In the genomic region with DNA sequence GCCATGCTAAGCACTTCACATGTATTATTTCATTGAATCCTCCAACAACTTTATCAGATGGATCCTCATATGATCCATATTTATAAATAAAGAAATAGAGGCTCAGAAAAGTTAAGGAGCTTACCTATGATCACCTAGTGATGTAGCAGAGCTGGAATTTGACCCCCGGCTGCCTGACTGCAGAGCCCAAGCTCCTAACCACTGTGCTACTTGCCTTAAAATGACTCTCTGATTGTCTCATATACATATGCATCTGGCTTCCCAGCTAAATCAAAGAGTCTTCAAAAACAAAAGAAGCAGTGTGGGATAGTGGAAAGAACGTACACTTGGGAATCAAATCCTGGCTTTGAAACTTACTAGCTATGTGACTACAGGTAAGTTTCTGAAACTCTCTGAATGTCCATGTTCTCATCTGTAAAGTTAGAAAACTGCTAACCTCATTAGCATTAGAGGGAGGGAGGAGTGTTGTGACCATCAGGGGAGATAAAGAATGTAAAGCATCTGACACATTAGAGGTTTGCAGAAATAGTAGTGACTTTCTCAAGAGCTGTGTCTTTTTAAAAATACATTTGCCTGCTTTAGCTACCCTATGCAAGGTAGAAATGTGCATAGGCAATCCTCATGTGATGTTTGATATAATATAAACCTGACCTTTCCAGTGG, we compare ENCODE assay signal across 1 cellular context.
TF ChIP-seq lines count a peak whose summit lies in the region.

No MANE protein-coding gene starts in this region.

TF ChIP-seq in WTC11, 78 proteins besides CTCF, POLR2A, EP300 and RAD21 (continued from another document):
- TF ChIP-seq, protein P1, sequence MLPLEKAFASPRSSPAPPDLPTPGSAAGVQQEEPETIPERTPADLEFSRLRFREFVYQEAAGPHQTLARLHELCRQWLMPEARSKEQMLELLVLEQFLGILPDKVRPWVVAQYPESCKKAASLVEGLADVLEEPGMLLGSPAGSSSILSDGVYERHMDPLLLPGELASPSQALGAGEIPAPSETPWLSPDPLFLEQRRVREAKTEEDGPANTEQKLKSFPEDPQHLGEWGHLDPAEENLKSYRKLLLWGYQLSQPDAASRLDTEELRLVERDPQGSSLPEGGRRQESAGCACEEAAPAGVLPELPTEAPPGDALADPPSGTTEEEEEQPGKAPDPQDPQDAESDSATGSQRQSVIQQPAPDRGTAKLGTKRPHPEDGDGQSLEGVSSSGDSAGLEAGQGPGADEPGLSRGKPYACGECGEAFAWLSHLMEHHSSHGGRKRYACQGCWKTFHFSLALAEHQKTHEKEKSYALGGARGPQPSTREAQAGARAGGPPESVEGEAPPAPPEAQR (CRISPR knock-in tag; IDR thresholded peaks at IDR 0.05): no peak
- no peak for TF ChIP-seq NFATC4 (CRISPR knock-in tag; IDR thresholded peaks at IDR 0.05)
- no peak for TF ChIP-seq MXD4 (CRISPR knock-in tag; IDR thresholded peaks at IDR 0.05; ENCODE audit: borderline replicate concordance)
- TF ChIP-seq, protein P2, sequence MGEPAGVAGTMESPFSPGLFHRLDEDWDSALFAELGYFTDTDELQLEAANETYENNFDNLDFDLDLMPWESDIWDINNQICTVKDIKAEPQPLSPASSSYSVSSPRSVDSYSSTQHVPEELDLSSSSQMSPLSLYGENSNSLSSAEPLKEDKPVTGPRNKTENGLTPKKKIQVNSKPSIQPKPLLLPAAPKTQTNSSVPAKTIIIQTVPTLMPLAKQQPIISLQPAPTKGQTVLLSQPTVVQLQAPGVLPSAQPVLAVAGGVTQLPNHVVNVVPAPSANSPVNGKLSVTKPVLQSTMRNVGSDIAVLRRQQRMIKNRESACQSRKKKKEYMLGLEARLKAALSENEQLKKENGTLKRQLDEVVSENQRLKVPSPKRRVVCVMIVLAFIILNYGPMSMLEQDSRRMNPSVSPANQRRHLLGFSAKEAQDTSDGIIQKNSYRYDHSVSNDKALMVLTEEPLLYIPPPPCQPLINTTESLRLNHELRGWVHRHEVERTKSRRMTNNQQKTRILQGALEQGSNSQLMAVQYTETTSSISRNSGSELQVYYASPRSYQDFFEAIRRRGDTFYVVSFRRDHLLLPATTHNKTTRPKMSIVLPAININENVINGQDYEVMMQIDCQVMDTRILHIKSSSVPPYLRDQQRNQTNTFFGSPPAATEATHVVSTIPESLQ (CRISPR knock-in tag; IDR thresholded peaks at IDR 0.05): no peak
- TF ChIP-seq HMGA2 (CRISPR knock-in tag; IDR thresholded peaks at IDR 0.05): no peak
- TF ChIP-seq KAT7 (CRISPR knock-in tag; IDR thresholded peaks at IDR 0.05; ENCODE audit: borderline replicate concordance): no peak
- TF ChIP-seq, protein P3, sequence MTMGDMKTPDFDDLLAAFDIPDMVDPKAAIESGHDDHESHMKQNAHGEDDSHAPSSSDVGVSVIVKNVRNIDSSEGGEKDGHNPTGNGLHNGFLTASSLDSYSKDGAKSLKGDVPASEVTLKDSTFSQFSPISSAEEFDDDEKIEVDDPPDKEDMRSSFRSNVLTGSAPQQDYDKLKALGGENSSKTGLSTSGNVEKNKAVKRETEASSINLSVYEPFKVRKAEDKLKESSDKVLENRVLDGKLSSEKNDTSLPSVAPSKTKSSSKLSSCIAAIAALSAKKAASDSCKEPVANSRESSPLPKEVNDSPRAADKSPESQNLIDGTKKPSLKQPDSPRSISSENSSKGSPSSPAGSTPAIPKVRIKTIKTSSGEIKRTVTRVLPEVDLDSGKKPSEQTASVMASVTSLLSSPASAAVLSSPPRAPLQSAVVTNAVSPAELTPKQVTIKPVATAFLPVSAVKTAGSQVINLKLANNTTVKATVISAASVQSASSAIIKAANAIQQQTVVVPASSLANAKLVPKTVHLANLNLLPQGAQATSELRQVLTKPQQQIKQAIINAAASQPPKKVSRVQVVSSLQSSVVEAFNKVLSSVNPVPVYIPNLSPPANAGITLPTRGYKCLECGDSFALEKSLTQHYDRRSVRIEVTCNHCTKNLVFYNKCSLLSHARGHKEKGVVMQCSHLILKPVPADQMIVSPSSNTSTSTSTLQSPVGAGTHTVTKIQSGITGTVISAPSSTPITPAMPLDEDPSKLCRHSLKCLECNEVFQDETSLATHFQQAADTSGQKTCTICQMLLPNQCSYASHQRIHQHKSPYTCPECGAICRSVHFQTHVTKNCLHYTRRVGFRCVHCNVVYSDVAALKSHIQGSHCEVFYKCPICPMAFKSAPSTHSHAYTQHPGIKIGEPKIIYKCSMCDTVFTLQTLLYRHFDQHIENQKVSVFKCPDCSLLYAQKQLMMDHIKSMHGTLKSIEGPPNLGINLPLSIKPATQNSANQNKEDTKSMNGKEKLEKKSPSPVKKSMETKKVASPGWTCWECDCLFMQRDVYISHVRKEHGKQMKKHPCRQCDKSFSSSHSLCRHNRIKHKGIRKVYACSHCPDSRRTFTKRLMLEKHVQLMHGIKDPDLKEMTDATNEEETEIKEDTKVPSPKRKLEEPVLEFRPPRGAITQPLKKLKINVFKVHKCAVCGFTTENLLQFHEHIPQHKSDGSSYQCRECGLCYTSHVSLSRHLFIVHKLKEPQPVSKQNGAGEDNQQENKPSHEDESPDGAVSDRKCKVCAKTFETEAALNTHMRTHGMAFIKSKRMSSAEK (CRISPR knock-in tag; IDR thresholded peaks at IDR 0.05; ENCODE audit: borderline replicate concordance): no peak
- no peak for TF ChIP-seq ZNF671 (CRISPR knock-in tag; IDR thresholded peaks at IDR 0.05)
- TF ChIP-seq SOX15 (CRISPR knock-in tag; IDR thresholded peaks at IDR 0.05): no peak
